ENCODE assay signal across 8 cellular contexts in the genomic region with DNA sequence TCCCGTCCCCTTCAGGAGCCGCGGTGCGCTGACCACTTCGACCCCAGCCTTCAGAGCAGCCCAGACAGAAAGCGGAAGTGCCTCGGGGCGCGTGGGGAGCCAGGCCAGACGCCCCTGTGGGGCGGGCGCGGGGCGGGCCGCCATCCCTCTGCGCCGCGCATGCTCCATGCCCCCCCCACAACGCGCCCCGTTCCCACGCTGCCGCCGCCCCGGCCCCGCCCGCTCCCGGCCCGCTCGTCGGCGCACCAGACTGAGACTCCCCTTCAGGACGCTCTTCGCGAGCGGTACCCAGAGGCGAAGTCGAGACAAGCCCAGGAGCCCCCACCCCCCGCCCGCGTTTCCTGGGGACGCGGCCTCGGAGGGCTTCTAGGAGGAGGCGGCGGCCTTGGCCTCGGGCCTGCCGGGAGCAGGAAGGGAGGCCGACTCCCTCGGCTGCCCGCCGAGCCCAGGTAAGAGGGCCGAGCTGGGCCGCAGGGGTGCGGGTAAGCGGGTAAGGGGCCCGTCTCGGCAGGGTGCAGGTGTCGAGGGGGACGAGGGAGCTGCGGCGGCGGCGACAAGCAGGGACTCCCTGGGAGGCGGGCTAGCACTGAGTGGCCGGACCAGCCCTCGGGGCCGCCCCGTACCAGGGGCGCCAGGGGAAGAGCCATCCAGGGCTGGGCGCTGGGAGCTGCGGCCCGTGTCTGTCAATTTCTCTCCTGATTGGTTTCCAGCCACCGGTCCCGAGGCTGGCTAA. TPM values are rescaled to one million over a fixed set of nuclear protein-coding genes. Genes with fewer than 3 reads are reported as not detected.
DNase-seq lines count a peak whose midpoint lies in the region; ATAC-seq and TF ChIP-seq lines count a peak whose summit lies in the region.

A gene with protein sequence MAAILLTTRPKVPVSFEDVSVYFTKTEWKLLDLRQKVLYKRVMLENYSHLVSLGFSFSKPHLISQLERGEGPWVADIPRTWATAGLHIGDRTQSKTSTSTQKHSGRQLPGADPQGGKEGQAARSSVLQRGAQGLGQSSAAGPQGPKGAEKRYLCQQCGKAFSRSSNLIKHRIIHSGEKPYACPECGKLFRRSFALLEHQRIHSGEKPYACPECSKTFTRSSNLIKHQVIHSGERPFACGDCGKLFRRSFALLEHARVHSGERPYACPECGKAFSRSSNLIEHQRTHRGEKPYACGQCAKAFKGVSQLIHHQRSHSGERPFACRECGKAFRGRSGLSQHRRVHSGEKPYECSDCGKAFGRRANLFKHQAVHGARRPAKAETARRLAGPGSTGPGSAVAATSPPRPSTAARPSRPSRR (plus strand): TSS at position 218 of the 733 bp plus-strand sequence. CDS start 6,851 bp downstream, outside the sequence.

- TF ChIP-seq CTCF in esophagus muscularis mucosa (IDR thresholded peaks at IDR 0.05) (no peak), ovary (IDR thresholded peaks at IDR 0.05) (no peak)

- no peaks in the 10 kb centered on the region for H3K9me3 Mint-ChIP-seq in activated CD4-positive, alpha-beta memory T cell treated with anti-CD3 and anti-CD28 coated beads, Interleukin-2, amount 10 ng/mL, durations not matched to agents 7 days and 5 days

- peak; percentile 43 for DNase-seq in activated CD4-positive, alpha-beta memory T cell treated with anti-CD3 and anti-CD28 coated beads, Interleukin-2, amount 10 ng/mL, durations not matched to agents 7 days and 5 days
- DNase-seq in esophagus muscularis mucosa (ENCODE audit: extremely low spot score) (no peak), ovary (peak; percentile 34 to 63 (median 57)), HUDEP-2 (lab: John Stamatoyannopoulos, UW; ENCODE audit: unreplicated experiment in 76 of 76) (no peak)

- 51% methylated on average over 20 of the region's 75 CpGs for WGBS in esophagus muscularis mucosa
- 34 to 50% (median 45%) methylated on average over 59 to 75 of the region's 75 CpGs for WGBS in ovary, 3 donors

- H3K4me3 Mint-ChIP-seq in activated CD4-positive, alpha-beta memory T cell treated with anti-CD3 and anti-CD28 coated beads, Interleukin-2, amount 10 ng/mL, durations not matched to agents 7 days and 5 days = peak within 1 kb of the TSS; percentile 71

- ATAC-seq in GM18511 (IDR thresholded peaks at IDR 0.05; ENCODE audit: unreplicated experiment) = peak; percentile 72
- ATAC-seq in HG03280 (IDR thresholded peaks at IDR 0.05; ENCODE audit: unreplicated experiment) = peak; percentile 75
- ATAC-seq in HG03196 (IDR thresholded peaks at IDR 0.05; ENCODE audit: unreplicated experiment) = no peak
- ATAC-seq in GM18867 (IDR thresholded peaks at IDR 0.05; ENCODE audit: unreplicated experiment) = no peak

- H3K4me1 Mint-ChIP-seq in activated CD4-positive, alpha-beta memory T cell treated with anti-CD3 and anti-CD28 coated beads, Interleukin-2, amount 10 ng/mL, durations not matched to agents 7 days and 5 days = peaks cover 13% of the 10 kb centered on the region

- no peaks in the 10 kb centered on the region for H3K36me3 ChIP-seq in esophagus muscularis mucosa
- H3K36me3 ChIP-seq in ovary = no peaks in the 10 kb centered on the region

- H3K27me3 ChIP-seq in esophagus muscularis mucosa = no peaks in the 10 kb centered on the region
- no peaks in the 10 kb centered on the region for H3K27me3 ChIP-seq in ovary

- H3K27ac Mint-ChIP-seq in activated CD4-positive, alpha-beta memory T cell treated with anti-CD3 and anti-CD28 coated beads, Interleukin-2, amount 10 ng/mL, durations not matched to agents 7 days and 5 days = no peak within 1 kb of the TSS

- H3K27ac ChIP-seq in esophagus muscularis mucosa (replicated peaks in 1 of 4) (peak within 1 kb of the TSS in 2 of 4 donors; percentile 39 to 45), ovary (peak within 1 kb of the TSS; percentile 44 to 47)

- H3K4me3 ChIP-seq in esophagus muscularis mucosa (peak within 1 kb of the TSS; percentile 60 to 68 (median 62)), ovary (peak within 1 kb of the TSS; percentile 52)

- TF ChIP-seq EP300 in esophagus muscularis mucosa (IDR thresholded peaks at IDR 0.05) (no peak), ovary (IDR thresholded peaks at IDR 0.05) (no peak)

- H3K9me3 ChIP-seq in esophagus muscularis mucosa = no peaks in the 10 kb centered on the region
- no peaks in the 10 kb centered on the region for H3K9me3 ChIP-seq in ovary

- intact Hi-C loops in esophagus muscularis mucosa (cut with DNase I) (no loop called here), ovary (cut with DNase I) (no loop called here)

- TF ChIP-seq POLR2A in esophagus muscularis mucosa (IDR thresholded peaks at IDR 0.05; ENCODE audit: low read depth) (no peak), ovary (IDR thresholded peaks at IDR 0.05) (no peak)

- no peaks in the 10 kb centered on the region for H3K36me3 Mint-ChIP-seq in activated CD4-positive, alpha-beta memory T cell treated with anti-CD3 and anti-CD28 coated beads, Interleukin-2, amount 10 ng/mL, durations not matched to agents 7 days and 5 days (ENCODE audit: low read depth)

- H3K4me1 ChIP-seq in esophagus muscularis mucosa (peaks cover 0 to 18% (median 17%) of the 10 kb centered on the region in 4 donors), ovary (ENCODE audit: insufficient read depth) (no peaks in the 10 kb centered on the region)

- peaks cover 5% of the 10 kb centered on the region for H3K27me3 Mint-ChIP-seq in activated CD4-positive, alpha-beta memory T cell treated with anti-CD3 and anti-CD28 coated beads, Interleukin-2, amount 10 ng/mL, durations not matched to agents 7 days and 5 days

- POLR2A ChIA-PET in activated CD4-positive, alpha-beta memory T cell treated with anti-CD3 and anti-CD28 coated beads, Interleukin-2, amount 10 ng/mL, durations not matched to agents 7 days and 5 days (lab: Charles Lee) = no interaction called here

- CTCF ChIA-PET in activated CD4-positive, alpha-beta memory T cell treated with anti-CD3 and anti-CD28 coated beads, Interleukin-2, amount 10 ng/mL, durations not matched to agents 7 days and 5 days (lab: Charles Lee) = no interaction called here

RNA-seq across cellular contexts. Expression of the gene that starts here (rescaled TPM):
- 1 to 10 TPM; 1.7 to 1.9 TPM for total RNA-seq in activated CD4-positive, alpha-beta memory T cell treated with anti-CD3 and anti-CD28 coated beads, Interleukin-2, amount 10 ng/mL, durations not matched to agents 7 days and 5 days
- 1 to 10 TPM; 1.2 to 3.2 (median 2.5) TPM for total RNA-seq in esophagus muscularis mucosa
- total RNA-seq in ovary = 1 to 10 TPM; 3.6 to 9.4 (median 4.0) TPM
- polyA plus RNA-seq in ovary = 1 to 10 TPM; 2.7 to 3.9 TPM

Comparison
In these comparisons a context has a peak if more than half of its experiments do, and no peak if none do; other contexts are left out.
1. ATAC-seq: peak in GM18511 (single experiment) and HG03280 (single experiment); none in HG03196 (single experiment) and GM18867 (single experiment).
2. DNase-seq: peak in activated CD4-positive, alpha-beta memory T cell treated with anti-CD3 and anti-CD28 coated beads, Interleukin-2, amount 10 ng/mL, durations not matched to agents 7 days and 5 days (single experiment) and ovary (5 of 5); none in esophagus muscularis mucosa (single experiment) and HUDEP-2 (0 of 76).